Comparison of ENCODE assay signal across 10 cellular contexts in genomic region chr2:110854355-110855081, GRCh38.
DNase-seq lines count a peak whose midpoint lies in the region; ATAC-seq and TF ChIP-seq lines count a peak whose summit lies in the region.
"Had no signal": no experiment of that assay in that cellular context is flagged by ENCODE, and none has a peak within 500 bp of the region (broad histone marks: within the 10 kb centered on the region; RNA-seq: fewer than 3 reads in every experiment).

No MANE protein-coding gene starts in this region.

- no peak overlapping the region for H3K4me3 Mint-ChIP-seq in activated CD8-positive, alpha-beta T cell treated with anti-CD3 and anti-CD28 coated beads, Interleukin-2, amount 10 ng/mL, durations not matched to agents 7 days and 5 days

- CTCF ChIA-PET in activated CD8-positive, alpha-beta T cell treated with anti-CD3 and anti-CD28 coated beads, Interleukin-2, amount 10 ng/mL, durations not matched to agents 7 days and 5 days (lab: Charles Lee), result interaction anchor here (0.8 to 4.4 kb wide), 8 partner anchors 11 to 42 kb away, joined by 3 to 33 read pairs (median 4); no protein-coding TSS in a partner anchor

- no peak for TF ChIP-seq POLR2A in ovary (IDR thresholded peaks at IDR 0.05)

- no peak for TF ChIP-seq EP300 in ovary (IDR thresholded peaks at IDR 0.05)

- intact Hi-C loops in ovary (cut with DNase I), result no loop called here

- no peaks in the 10 kb centered on the region for H3K36me3 Mint-ChIP-seq in activated CD8-positive, alpha-beta T cell treated with anti-CD3 and anti-CD28 coated beads, Interleukin-2, amount 10 ng/mL, durations not matched to agents 7 days and 5 days (ENCODE audit: low read depth)
- peaks cover 0 to 10% of the 10 kb centered on the region in 2 donors for H3K36me3 Mint-ChIP-seq in activated naive CD4-positive, alpha-beta T cell treated with anti-CD3 and anti-CD28 coated beads, Interleukin-2, amount 50 U/mL, for 72 hours

- H3K27ac Mint-ChIP-seq in activated CD8-positive, alpha-beta T cell treated with anti-CD3 and anti-CD28 coated beads, Interleukin-2, amount 10 ng/mL, durations not matched to agents 7 days and 5 days, result no peak overlapping the region
- H3K27ac Mint-ChIP-seq in activated naive CD4-positive, alpha-beta T cell treated with anti-CD3 and anti-CD28 coated beads, Interleukin-2, amount 50 U/mL, for 72 hours, result no peak overlapping the region

- H3K9me3 ChIP-seq in BLaER1 (peaks cover 9% of the 10 kb centered on the region; the same call in 1 of the 2 replicates), ovary (no peaks in the 10 kb centered on the region)

- H4K20me1 ChIP-seq in BLaER1, result no peaks in the 10 kb centered on the region

- H3K27ac ChIP-seq in BLaER1 (no peak overlapping the region), foreskin keratinocyte (no peak overlapping the region), ovary (no peak overlapping the region)

- no peaks in the 10 kb centered on the region for H3K36me3 ChIP-seq in BLaER1
- no peaks in the 10 kb centered on the region for H3K36me3 ChIP-seq in ovary

- peak; percentile 43 for TF ChIP-seq CTCF in foreskin keratinocyte (conservative IDR thresholded peaks at IDR 0.05)
- TF ChIP-seq CTCF in ovary (IDR thresholded peaks at IDR 0.05), result no peak

- peak overlapping the region; percentile 58 for H3K4me2 ChIP-seq in BLaER1

- ATAC-seq in GM18520 (IDR thresholded peaks at IDR 0.05; ENCODE audit: unreplicated experiment) (peak; percentile 16), foreskin keratinocyte (peak; percentile 66), HG02759 (IDR thresholded peaks at IDR 0.05; ENCODE audit: unreplicated experiment) (no peak)
- ATAC-seq in activated CD8-positive, alpha-beta T cell treated with anti-CD3 and anti-CD28 coated beads, Interleukin-2, amount 10 ng/mL, durations not matched to agents 7 days and 5 days, result no peak
- ATAC-seq in activated naive CD4-positive, alpha-beta T cell treated with anti-CD3 and anti-CD28 coated beads, Interleukin-2, amount 50 U/mL, for 72 hours, result no peak

- POLR2A ChIA-PET in activated CD8-positive, alpha-beta T cell treated with anti-CD3 and anti-CD28 coated beads, Interleukin-2, amount 10 ng/mL, durations not matched to agents 7 days and 5 days (lab: Charles Lee), result no interaction called here

- H3K27me3 ChIP-seq in BLaER1 (no peaks in the 10 kb centered on the region), foreskin keratinocyte (peaks cover 42% of the 10 kb centered on the region), ovary (no peaks in the 10 kb centered on the region)

- peaks cover 70% of the 10 kb centered on the region for H3K4me1 Mint-ChIP-seq in activated CD8-positive, alpha-beta T cell treated with anti-CD3 and anti-CD28 coated beads, Interleukin-2, amount 10 ng/mL, durations not matched to agents 7 days and 5 days (ENCODE audit: low read depth)

- DNase-seq in SK-MEL-5 (ENCODE audit: low read depth, low spot score) (peak; percentile 45), foreskin keratinocyte (no peak), ovary (no peak)
- no peak for DNase-seq in activated CD8-positive, alpha-beta T cell treated with anti-CD3 and anti-CD28 coated beads, Interleukin-2, amount 10 ng/mL, durations not matched to agents 7 days and 5 days
- DNase-seq in activated naive CD4-positive, alpha-beta T cell treated with anti-CD3 and anti-CD28 coated beads, Interleukin-2, amount 50 U/mL, for 72 hours (ENCODE audit: low spot score in 2 of 2), result no peak
- DNase-seq: activated CD4-positive, alpha-beta T cell treated with anti-CD3 and anti-CD28 coated beads for 4 hours; NCI-H2227 treated with DMSO at 0.1 percent for 48 hours had no signal

- H3K9me3 Mint-ChIP-seq in activated CD8-positive, alpha-beta T cell treated with anti-CD3 and anti-CD28 coated beads, Interleukin-2, amount 10 ng/mL, durations not matched to agents 7 days and 5 days (ENCODE audit: insufficient read depth), result no peaks in the 10 kb centered on the region
- H3K9me3 Mint-ChIP-seq in activated naive CD4-positive, alpha-beta T cell treated with anti-CD3 and anti-CD28 coated beads, Interleukin-2, amount 50 U/mL, for 72 hours, result peaks cover 0 to 6% of the 10 kb centered on the region in 2 donors

- H3K4me1 ChIP-seq in BLaER1, result peaks cover 63% of the 10 kb centered on the region
- H3K4me1 ChIP-seq in foreskin keratinocyte, result no peaks in the 10 kb centered on the region
- no peaks in the 10 kb centered on the region for H3K4me1 ChIP-seq in ovary (ENCODE audit: insufficient read depth)

- in situ Hi-C loops in SK-MEL-5 (cut with HindIII; ENCODE audit: low pct_unique_long_range_greater_than_20kb, low sequenced_read_pairs), result loop anchor here (25.0 kb wide), 1 partner anchor 133 kb away; no protein-coding TSS in a partner anchor

- no peak overlapping the region for H3K9ac ChIP-seq in BLaER1

- no peak overlapping the region for H3K4me3 ChIP-seq in BLaER1
- no peak overlapping the region for H3K4me3 ChIP-seq in ovary

- H3K27me3 Mint-ChIP-seq in activated CD8-positive, alpha-beta T cell treated with anti-CD3 and anti-CD28 coated beads, Interleukin-2, amount 10 ng/mL, durations not matched to agents 7 days and 5 days (ENCODE audit: low read depth), result no peaks in the 10 kb centered on the region

Comparison
In these comparisons a context has a peak if more than half of its experiments do, and no peak if none do; other contexts are left out.
1. ATAC-seq: peak in GM18520 (single experiment) and foreskin keratinocyte (single experiment); none in HG02759 (single experiment), activated CD8-positive, alpha-beta T cell treated with anti-CD3 and anti-CD28 coated beads, Interleukin-2, amount 10 ng/mL, durations not matched to agents 7 days and 5 days (single experiment) and activated naive CD4-positive, alpha-beta T cell treated with anti-CD3 and anti-CD28 coated beads, Interleukin-2, amount 50 U/mL, for 72 hours (0 of 2).